22 cellular contexts compared by ENCODE assay signal in the genomic region with DNA sequence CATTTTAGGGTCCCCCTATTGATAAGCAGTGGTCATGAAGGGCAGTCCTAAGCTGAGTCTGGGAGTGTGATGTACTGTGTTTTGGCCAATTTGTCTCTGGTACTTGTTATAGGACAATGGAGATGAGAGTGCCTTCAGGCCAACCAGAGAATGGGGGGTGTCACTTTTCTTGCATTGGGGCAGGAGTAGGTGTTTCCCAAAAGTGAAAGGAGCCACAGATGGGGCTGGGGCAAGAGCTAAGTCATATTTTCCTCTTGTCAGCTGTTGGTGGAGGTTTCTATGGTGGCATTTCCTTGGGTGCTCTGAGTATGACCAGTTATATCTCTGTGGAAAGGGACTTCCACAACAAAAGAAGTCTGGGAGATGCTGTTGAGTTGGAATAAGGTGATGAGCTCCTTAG. TPM values are rescaled to one million over a fixed set of nuclear protein-coding genes. Genes with fewer than 3 reads are reported as not detected.
DNase-seq lines count a peak whose midpoint lies in the region; ATAC-seq and TF ChIP-seq lines count a peak whose summit lies in the region.
"Had no signal": no experiment of that assay in that cellular context is flagged by ENCODE, and none has a peak within 500 bp of the region (broad histone marks: within the 10 kb centered on the region; RNA-seq: fewer than 3 reads in every experiment).

No MANE protein-coding gene starts in this region.

- H3K4me1 Mint-ChIP-seq in activated CD4-positive, alpha-beta memory T cell treated with anti-CD3 and anti-CD28 coated beads for 36 hours (ENCODE audit: low read depth), result peaks cover 11% of the 10 kb centered on the region
- H3K4me1 Mint-ChIP-seq in activated CD4-positive, alpha-beta memory T cell treated with anti-CD3 and anti-CD28 coated beads, Interleukin-2, amount 10 ng/mL, durations not matched to agents 7 days and 5 days, result peaks cover 9% of the 10 kb centered on the region
- H3K4me1 Mint-ChIP-seq in IgD-negative memory B cell, result peaks cover 0 to 3% (median 2%) of the 10 kb centered on the region in 3 donors
- peaks cover 10% of the 10 kb centered on the region for H3K4me1 Mint-ChIP-seq in activated naive CD8-positive, alpha-beta T cell treated with anti-CD3 and anti-CD28 coated beads, Interleukin-2, amount 10 ng/mL, durations not matched to agents 7 days and 5 days
- H3K4me1 Mint-ChIP-seq in stimulated activated memory B cell treated with anti-CD40 and anti-IgM and Interleukin-4, amounts not matched to agents 10 μg/mL and 1 μg/mL and 100 μg/mL, for 72 hours, result peaks cover 22% of the 10 kb centered on the region
- no peaks in the 10 kb centered on the region for H3K4me1 Mint-ChIP-seq in glutamatergic neuron (ENCODE audit: low read depth, unreplicated experiment)
- H3K4me1 Mint-ChIP-seq: nephron had no signal

- POLR2A ChIA-PET in activated CD4-positive, alpha-beta memory T cell treated with anti-CD3 and anti-CD28 coated beads for 36 hours (lab: Charles Lee), result interaction anchor here (0.6 kb wide), 1 partner anchor 100 kb away, joined by 3 read pairs; the partner anchor contains the start of gene NICN1
- POLR2A ChIA-PET in activated CD4-positive, alpha-beta memory T cell treated with anti-CD3 and anti-CD28 coated beads, Interleukin-2, amount 10 ng/mL, durations not matched to agents 7 days and 5 days (lab: Charles Lee), result interaction anchor here (1.3 to 1.5 kb wide), 3 partner anchors 8 to 60 kb away, joined by 3 to 4 read pairs (median 3); partner anchors contain the start of gene DAG1
- POLR2A ChIA-PET in activated naive CD8-positive, alpha-beta T cell treated with anti-CD3 and anti-CD28 coated beads, Interleukin-2, amount 10 ng/mL, durations not matched to agents 7 days and 5 days (lab: Charles Lee), result no interaction called here

- ATAC-seq in activated naive CD8-positive, alpha-beta T cell treated with anti-CD3 and anti-CD28 coated beads, Interleukin-2, amount 10 ng/mL, durations not matched to agents 7 days and 5 days (ENCODE audit: low read depth), result peak; percentile 50
- peak; percentile 45 for ATAC-seq in stimulated activated memory B cell treated with anti-CD40 and anti-IgM and Interleukin-4, amounts not matched to agents 10 μg/mL and 1 μg/mL and 100 μg/mL, for 72 hours
- ATAC-seq: A549, Right ventricle myocardium inferior had no signal

- H3K27me3 Mint-ChIP-seq in activated CD4-positive, alpha-beta memory T cell treated with anti-CD3 and anti-CD28 coated beads for 36 hours, result no peaks in the 10 kb centered on the region
- no peaks in the 10 kb centered on the region for H3K27me3 Mint-ChIP-seq in activated CD4-positive, alpha-beta memory T cell treated with anti-CD3 and anti-CD28 coated beads, Interleukin-2, amount 10 ng/mL, durations not matched to agents 7 days and 5 days
- H3K27me3 Mint-ChIP-seq in IgD-negative memory B cell (no peaks in the 10 kb centered on the region), glutamatergic neuron (ENCODE audit: unreplicated experiment) (peaks cover 3% of the 10 kb centered on the region)
- no peaks in the 10 kb centered on the region for H3K27me3 Mint-ChIP-seq in activated naive CD8-positive, alpha-beta T cell treated with anti-CD3 and anti-CD28 coated beads, Interleukin-2, amount 10 ng/mL, durations not matched to agents 7 days and 5 days
- no peaks in the 10 kb centered on the region for H3K27me3 Mint-ChIP-seq in stimulated activated memory B cell treated with anti-CD40 and anti-IgM and Interleukin-4, amounts not matched to agents 10 μg/mL and 1 μg/mL and 100 μg/mL, for 72 hours

- no peak overlapping the region for H3K4me3 Mint-ChIP-seq in activated CD4-positive, alpha-beta memory T cell treated with anti-CD3 and anti-CD28 coated beads for 36 hours
- H3K4me3 Mint-ChIP-seq in activated CD4-positive, alpha-beta memory T cell treated with anti-CD3 and anti-CD28 coated beads, Interleukin-2, amount 10 ng/mL, durations not matched to agents 7 days and 5 days, result no peak overlapping the region
- no peak overlapping the region for H3K4me3 Mint-ChIP-seq in IgD-negative memory B cell
- H3K4me3 Mint-ChIP-seq in activated naive CD8-positive, alpha-beta T cell treated with anti-CD3 and anti-CD28 coated beads, Interleukin-2, amount 10 ng/mL, durations not matched to agents 7 days and 5 days, result no peak overlapping the region
- H3K4me3 Mint-ChIP-seq in stimulated activated memory B cell treated with anti-CD40 and anti-IgM and Interleukin-4, amounts not matched to agents 10 μg/mL and 1 μg/mL and 100 μg/mL, for 72 hours, result no peak overlapping the region
- H3K4me3 Mint-ChIP-seq in glutamatergic neuron (ENCODE audit: unreplicated experiment), result no peak overlapping the region
- H3K4me3 Mint-ChIP-seq: CD8-positive, alpha-beta memory T cell; nephron had no signal

- H3K9me3 Mint-ChIP-seq in activated CD4-positive, alpha-beta memory T cell treated with anti-CD3 and anti-CD28 coated beads for 36 hours, result no peaks in the 10 kb centered on the region
- no peaks in the 10 kb centered on the region for H3K9me3 Mint-ChIP-seq in activated CD4-positive, alpha-beta memory T cell treated with anti-CD3 and anti-CD28 coated beads, Interleukin-2, amount 10 ng/mL, durations not matched to agents 7 days and 5 days
- H3K9me3 Mint-ChIP-seq in IgD-negative memory B cell, result no peaks in the 10 kb centered on the region
- H3K9me3 Mint-ChIP-seq in activated naive CD8-positive, alpha-beta T cell treated with anti-CD3 and anti-CD28 coated beads, Interleukin-2, amount 10 ng/mL, durations not matched to agents 7 days and 5 days, result no peaks in the 10 kb centered on the region
- no peaks in the 10 kb centered on the region for H3K9me3 Mint-ChIP-seq in stimulated activated memory B cell treated with anti-CD40 and anti-IgM and Interleukin-4, amounts not matched to agents 10 μg/mL and 1 μg/mL and 100 μg/mL, for 72 hours
- H3K9me3 Mint-ChIP-seq in glutamatergic neuron (ENCODE audit: unreplicated experiment), result peaks cover 3% of the 10 kb centered on the region
- H3K9me3 Mint-ChIP-seq: CD8-positive, alpha-beta memory T cell; nephron had no signal

- no peak for TF ChIP-seq CTCF in glutamatergic neuron (IDR thresholded peaks at IDR 0.05; ENCODE audit: partially characterized antibody, unreplicated experiment)

- intact Hi-C loops in activated CD4-positive, alpha-beta memory T cell treated with anti-CD3 and anti-CD28 coated beads for 36 hours (cut with micrococcal nuclease), result no loop called here

- H3K27ac Mint-ChIP-seq in activated CD4-positive, alpha-beta memory T cell treated with anti-CD3 and anti-CD28 coated beads for 36 hours, result no peak overlapping the region
- no peak overlapping the region for H3K27ac Mint-ChIP-seq in activated CD4-positive, alpha-beta memory T cell treated with anti-CD3 and anti-CD28 coated beads, Interleukin-2, amount 10 ng/mL, durations not matched to agents 7 days and 5 days
- H3K27ac Mint-ChIP-seq in IgD-negative memory B cell, result peak overlapping the region in 2 of 3 donors; percentile 39 to 82
- H3K27ac Mint-ChIP-seq in activated naive CD8-positive, alpha-beta T cell treated with anti-CD3 and anti-CD28 coated beads, Interleukin-2, amount 10 ng/mL, durations not matched to agents 7 days and 5 days, result no peak overlapping the region
- peak overlapping the region; percentile 19 for H3K27ac Mint-ChIP-seq in stimulated activated memory B cell treated with anti-CD40 and anti-IgM and Interleukin-4, amounts not matched to agents 10 μg/mL and 1 μg/mL and 100 μg/mL, for 72 hours
- H3K27ac Mint-ChIP-seq in glutamatergic neuron (ENCODE audit: unreplicated experiment), result no peak overlapping the region
- H3K27ac Mint-ChIP-seq: nephron had no signal

- DNase-seq in activated CD4-positive, alpha-beta memory T cell treated with anti-CD3 and anti-CD28 coated beads for 36 hours, result peak; percentile 42
- no peak for DNase-seq in activated CD4-positive, alpha-beta memory T cell treated with anti-CD3 and anti-CD28 coated beads, Interleukin-2, amount 10 ng/mL, durations not matched to agents 7 days and 5 days
- no peak for DNase-seq in activated naive CD8-positive, alpha-beta T cell treated with anti-CD3 and anti-CD28 coated beads, Interleukin-2, amount 10 ng/mL, durations not matched to agents 7 days and 5 days
- DNase-seq in glutamatergic neuron (no peak), GM19238 (ENCODE audit: insufficient read length, low spot score) (no peak), kidney glomerular epithelial cell (lab: John Stamatoyannopoulos, UW) (no peak)
- DNase-seq: activated gamma-delta T cell treated with Interleukin-2 at 50 U/mL for 16 hours; CD8-positive, alpha-beta memory T cell; dermis blood vessel endothelial cell; DMS153; GM23248; islet precursor cell; midbrain; NCI-H1436; NCI-H446 treated with DMSO at 0.1 percent for 48 hours; ovary; T-helper 9 cell had no signal

- H3K36me3 Mint-ChIP-seq in activated CD4-positive, alpha-beta memory T cell treated with anti-CD3 and anti-CD28 coated beads for 36 hours, result peaks cover 16% of the 10 kb centered on the region
- H3K36me3 Mint-ChIP-seq in activated CD4-positive, alpha-beta memory T cell treated with anti-CD3 and anti-CD28 coated beads, Interleukin-2, amount 10 ng/mL, durations not matched to agents 7 days and 5 days (ENCODE audit: low read depth), result peaks cover 28% of the 10 kb centered on the region
- H3K36me3 Mint-ChIP-seq in IgD-negative memory B cell, result no peaks in the 10 kb centered on the region
- peaks cover 17% of the 10 kb centered on the region for H3K36me3 Mint-ChIP-seq in activated naive CD8-positive, alpha-beta T cell treated with anti-CD3 and anti-CD28 coated beads, Interleukin-2, amount 10 ng/mL, durations not matched to agents 7 days and 5 days
- H3K36me3 Mint-ChIP-seq in stimulated activated memory B cell treated with anti-CD40 and anti-IgM and Interleukin-4, amounts not matched to agents 10 μg/mL and 1 μg/mL and 100 μg/mL, for 72 hours, result peaks cover 38% of the 10 kb centered on the region
- H3K36me3 Mint-ChIP-seq in glutamatergic neuron (ENCODE audit: unreplicated experiment), result no peaks in the 10 kb centered on the region

- CTCF ChIA-PET in activated CD4-positive, alpha-beta memory T cell treated with anti-CD3 and anti-CD28 coated beads for 36 hours (lab: Charles Lee), result interaction anchor here (4.7 kb wide), 1 partner anchor 9 kb away, joined by 33 read pairs; no protein-coding TSS in a partner anchor
- CTCF ChIA-PET in activated CD4-positive, alpha-beta memory T cell treated with anti-CD3 and anti-CD28 coated beads, Interleukin-2, amount 10 ng/mL, durations not matched to agents 7 days and 5 days (lab: Charles Lee), result interaction anchor here (0.7 to 2.8 kb wide), 3 partner anchors 8 to 142 kb away, joined by 3 to 20 read pairs (median 3); no protein-coding TSS in a partner anchor

RNA-seq across cellular contexts. Expression of gene BSN, which starts 24.7 kb away (rescaled TPM):
- total RNA-seq in activated CD4-positive, alpha-beta memory T cell treated with anti-CD3 and anti-CD28 coated beads for 36 hours, result under 1 TPM; 0.05 to 0.07 TPM
- total RNA-seq in activated CD4-positive, alpha-beta memory T cell treated with anti-CD3 and anti-CD28 coated beads, Interleukin-2, amount 10 ng/mL, durations not matched to agents 7 days and 5 days, result under 1 TPM; 0.03 to 0.05 TPM
- polyA plus RNA-seq in IgD-negative memory B cell, result 0.05 TPM
- total RNA-seq in activated naive CD8-positive, alpha-beta T cell treated with anti-CD3 and anti-CD28 coated beads, Interleukin-2, amount 10 ng/mL, durations not matched to agents 7 days and 5 days, result under 1 TPM; 0.08 to 0.14 TPM
- 46.9 TPM for total RNA-seq in glutamatergic neuron (ENCODE audit: unreplicated experiment)
- polyA plus RNA-seq: CD8-positive, alpha-beta memory T cell had no signal

RNA-seq across cellular contexts. Expression of gene DAG1, which starts 59.5 kb away (rescaled TPM):
- 1 to 10 TPM; 9.4 to 9.6 TPM for total RNA-seq in activated CD4-positive, alpha-beta memory T cell treated with anti-CD3 and anti-CD28 coated beads for 36 hours
- total RNA-seq in activated CD4-positive, alpha-beta memory T cell treated with anti-CD3 and anti-CD28 coated beads, Interleukin-2, amount 10 ng/mL, durations not matched to agents 7 days and 5 days, result 10 to 100 TPM; 13.8 to 16.5 TPM
- polyA plus RNA-seq in IgD-negative memory B cell, result 8.9 TPM
- 10 to 100 TPM; 14.1 to 17.5 TPM for total RNA-seq in activated naive CD8-positive, alpha-beta T cell treated with anti-CD3 and anti-CD28 coated beads, Interleukin-2, amount 10 ng/mL, durations not matched to agents 7 days and 5 days
- 46.8 TPM for total RNA-seq in glutamatergic neuron (ENCODE audit: unreplicated experiment)

Comparison
In these comparisons a context has a peak if more than half of its experiments do, and no peak if none do; other contexts are left out.
1. H3K27ac Mint-ChIP-seq: peak in IgD-negative memory B cell (2 of 3) and stimulated activated memory B cell treated with anti-CD40 and anti-IgM and Interleukin-4, amounts not matched to agents 10 μg/mL and 1 μg/mL and 100 μg/mL, for 72 hours (single experiment); none in activated CD4-positive, alpha-beta memory T cell treated with anti-CD3 and anti-CD28 coated beads for 36 hours (single experiment), activated CD4-positive, alpha-beta memory T cell treated with anti-CD3 and anti-CD28 coated beads, Interleukin-2, amount 10 ng/mL, durations not matched to agents 7 days and 5 days (single experiment), activated naive CD8-positive, alpha-beta T cell treated with anti-CD3 and anti-CD28 coated beads, Interleukin-2, amount 10 ng/mL, durations not matched to agents 7 days and 5 days (single experiment) and glutamatergic neuron (single experiment).
2. RNA of gene BSN, which starts 24.7 kb away (total RNA-seq): 46.9 TPM in glutamatergic neuron (single experiment); 0.08 to 0.14 TPM in activated naive CD8-positive, alpha-beta T cell treated with anti-CD3 and anti-CD28 coated beads, Interleukin-2, amount 10 ng/mL, durations not matched to agents 7 days and 5 days, 0.05 to 0.07 TPM in activated CD4-positive, alpha-beta memory T cell treated with anti-CD3 and anti-CD28 coated beads for 36 hours and 0.03 to 0.05 TPM in activated CD4-positive, alpha-beta memory T cell treated with anti-CD3 and anti-CD28 coated beads, Interleukin-2, amount 10 ng/mL, durations not matched to agents 7 days and 5 days; every median in the first group is over 10 times any median in the second.